21 cellular contexts compared by ENCODE assay signal in the genomic region with DNA sequence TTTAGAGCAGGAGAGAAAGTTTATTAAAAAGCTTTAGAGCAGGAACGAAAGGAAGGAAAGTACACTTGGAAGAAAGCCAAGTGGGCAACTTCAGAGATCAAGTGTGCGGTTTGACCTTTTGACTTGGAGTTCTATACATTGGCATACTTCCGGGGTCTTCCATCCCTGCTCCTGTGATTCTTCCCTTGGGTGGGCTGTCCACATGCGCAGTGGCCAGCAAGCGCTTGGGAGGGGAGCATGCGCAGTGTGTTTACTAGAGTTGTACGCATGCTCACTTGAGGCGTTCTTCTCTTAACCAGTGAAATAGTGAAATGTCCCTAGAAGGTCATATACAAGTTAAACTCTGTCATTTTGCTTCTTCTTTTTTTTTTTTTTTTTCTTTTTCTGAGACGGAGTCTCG. TPM values are rescaled to one million over a fixed set of nuclear protein-coding genes. Genes with fewer than 3 reads are reported as not detected.
DNase-seq lines count a peak whose midpoint lies in the region; ATAC-seq and TF ChIP-seq lines count a peak whose summit lies in the region.
"Had no signal": no experiment of that assay in that cellular context is flagged by ENCODE, and none has a peak within 500 bp of the region (broad histone marks: within the 10 kb centered on the region; RNA-seq: fewer than 3 reads in every experiment).

No MANE protein-coding gene starts in this region.

- H3K27me3 ChIP-seq in MM.1S (replicated peaks; ENCODE audit: insufficient read depth, low read length): no peaks in the 10 kb centered on the region
- no peaks in the 10 kb centered on the region for H3K27me3 ChIP-seq in iPS-20b (ENCODE audit: insufficient read depth, low read length)
- H3K27me3 ChIP-seq in vagina: no peaks in the 10 kb centered on the region

- peak overlapping the region; percentile 91 for H2AFZ ChIP-seq in MM.1S (ENCODE audit: low read length)

- intact Hi-C loops in vagina (cut with DNase I): no loop called here
- intact Hi-C loops in activated T-helper 2 cell treated with anti-CD3 and anti-CD28 coated beads, Interferon-gamma antibody, Interleukin-2, Interleukin-4, amounts not matched to agents 10 μg/mL and 5 μg/mL and 100 μg/mL, durations not matched to agents 14 hours and 24 hours and 36 hours (cut with micrococcal nuclease): no loop called here

- H3K79me2 ChIP-seq in MM.1S (ENCODE audit: low read length): no peaks in the 10 kb centered on the region

- H3K4me3 Mint-ChIP-seq in WTC11: no peak overlapping the region
- H3K4me3 Mint-ChIP-seq in activated T-helper 2 cell treated with anti-CD3 and anti-CD28 coated beads, Interferon-gamma antibody, Interleukin-2, Interleukin-4, amounts not matched to agents 10 μg/mL and 5 μg/mL and 100 μg/mL, durations not matched to agents 14 hours and 24 hours and 36 hours (ENCODE audit: low read depth): no peak overlapping the region
- H3K4me3 Mint-ChIP-seq: CD4-positive, CD25-positive, alpha-beta regulatory T cell had no signal

- no peaks in the 10 kb centered on the region for H4K20me1 ChIP-seq in MM.1S (ENCODE audit: insufficient read depth, low read length)

- peak overlapping the region; percentile 85 for H3K4me2 ChIP-seq in MM.1S (ENCODE audit: low read depth, low read length)

- no peaks in the 10 kb centered on the region; the same call in 1 of the 2 replicates for H3K27me3 Mint-ChIP-seq in WTC11 (ENCODE audit: low read depth)
- H3K27me3 Mint-ChIP-seq in activated T-helper 2 cell treated with anti-CD3 and anti-CD28 coated beads, Interferon-gamma antibody, Interleukin-2, Interleukin-4, amounts not matched to agents 10 μg/mL and 5 μg/mL and 100 μg/mL, durations not matched to agents 14 hours and 24 hours and 36 hours (ENCODE audit: low read depth): peaks cover 14% of the 10 kb centered on the region

- H3K4me3 ChIP-seq in MM.1S (ENCODE audit: low read length) (peak overlapping the region; percentile 62), iPS-20b (ENCODE audit: low read length) (no peak overlapping the region), vagina (no peak overlapping the region)

- peaks cover 13% of the 10 kb centered on the region for H3K9me3 Mint-ChIP-seq in WTC11
- no peaks in the 10 kb centered on the region for H3K9me3 Mint-ChIP-seq in activated T-helper 2 cell treated with anti-CD3 and anti-CD28 coated beads, Interferon-gamma antibody, Interleukin-2, Interleukin-4, amounts not matched to agents 10 μg/mL and 5 μg/mL and 100 μg/mL, durations not matched to agents 14 hours and 24 hours and 36 hours
- H3K9me3 Mint-ChIP-seq: CD4-positive, CD25-positive, alpha-beta regulatory T cell had no signal

- ATAC-seq in WTC11: no peak
- ATAC-seq: HepG2 had no signal

- H3K9me2 ChIP-seq in MM.1S (replicated peaks; ENCODE audit: insufficient read depth, low read length): no peaks in the 10 kb centered on the region

- H3K27ac Mint-ChIP-seq in WTC11: peak overlapping the region; percentile 93
- no peak overlapping the region for H3K27ac Mint-ChIP-seq in activated T-helper 2 cell treated with anti-CD3 and anti-CD28 coated beads, Interferon-gamma antibody, Interleukin-2, Interleukin-4, amounts not matched to agents 10 μg/mL and 5 μg/mL and 100 μg/mL, durations not matched to agents 14 hours and 24 hours and 36 hours
- H3K27ac Mint-ChIP-seq: CD4-positive, CD25-positive, alpha-beta regulatory T cell had no signal

- peaks cover 12% of the 10 kb centered on the region for H3K36me3 Mint-ChIP-seq in WTC11
- H3K36me3 Mint-ChIP-seq in activated T-helper 2 cell treated with anti-CD3 and anti-CD28 coated beads, Interferon-gamma antibody, Interleukin-2, Interleukin-4, amounts not matched to agents 10 μg/mL and 5 μg/mL and 100 μg/mL, durations not matched to agents 14 hours and 24 hours and 36 hours (ENCODE audit: low read depth): no peaks in the 10 kb centered on the region

- no peak for TF ChIP-seq POLR2A in vagina (IDR thresholded peaks at IDR 0.05)

- H3K36me3 ChIP-seq in MM.1S (replicated peaks; ENCODE audit: insufficient read depth, low read length): no peaks in the 10 kb centered on the region
- no peaks in the 10 kb centered on the region for H3K36me3 ChIP-seq in iPS-20b (ENCODE audit: insufficient read depth, low read depth, low read length)
- no peaks in the 10 kb centered on the region for H3K36me3 ChIP-seq in vagina

- peaks cover 48% of the 10 kb centered on the region for H3K4me1 Mint-ChIP-seq in WTC11
- no peaks in the 10 kb centered on the region for H3K4me1 Mint-ChIP-seq in activated T-helper 2 cell treated with anti-CD3 and anti-CD28 coated beads, Interferon-gamma antibody, Interleukin-2, Interleukin-4, amounts not matched to agents 10 μg/mL and 5 μg/mL and 100 μg/mL, durations not matched to agents 14 hours and 24 hours and 36 hours (ENCODE audit: low read depth)
- H3K4me1 Mint-ChIP-seq: CD4-positive, CD25-positive, alpha-beta regulatory T cell had no signal

- POLR2A ChIA-PET in WTC11 (lab: Charles Lee): interaction anchor here (2.0 kb wide), 1 partner anchor 40 kb away, joined by 7 read pairs; no protein-coding TSS in a partner anchor

- no peak for DNase-seq in MM.1S
- DNase-seq in WTC11 (ENCODE audit: low spot score): no peak
- no peak for DNase-seq in vagina (ENCODE audit: extremely low spot score in 2 of 2)
- DNase-seq in NCI-H128 (lab: John Stamatoyannopoulos, UW; ENCODE audit: unreplicated experiment): no peak
- DNase-seq in NCI-H2029 (lab: John Stamatoyannopoulos, UW): no peak
- no peak for DNase-seq in activated T-helper 2 cell treated with anti-CD3 and anti-CD28 coated beads, Interferon-gamma antibody, Interleukin-2, Interleukin-4, amounts not matched to agents 10 μg/mL and 5 μg/mL and 100 μg/mL, durations not matched to agents 14 hours and 24 hours and 36 hours (ENCODE audit: low spot score)
- DNase-seq: CD4-positive, CD25-positive, alpha-beta regulatory T cell; DND-41; GOT3; KBM-7; NCI-H1092 treated with DMSO at 0.1 percent for 48 hours; NCI-H2081; NCI-H2171; NCI-H345; NCI-H524; NCI-H774; OCI-M1; Right ventricle myocardium superior had no signal

- H3K9me3 ChIP-seq in MM.1S (replicated peaks; ENCODE audit: insufficient read depth, low read length) (no peaks in the 10 kb centered on the region), iPS-20b (ENCODE audit: insufficient read depth, low read depth, low read length) (no peaks in the 10 kb centered on the region), vagina (no peaks in the 10 kb centered on the region)

- TF ChIP-seq CTCF in MM.1S (IDR thresholded peaks at IDR 0.05; ENCODE audit: low read length): no peak
- TF ChIP-seq CTCF in WTC11 (IDR thresholded peaks at IDR 0.05): no peak
- TF ChIP-seq CTCF in vagina (IDR thresholded peaks at IDR 0.05): no peak

- peaks cover 11% of the 10 kb centered on the region for H3F3A ChIP-seq in MM.1S (ENCODE audit: insufficient read depth, low read length)

- H3K4me1 ChIP-seq in MM.1S (ENCODE audit: low read length) (0 out of 2 replicates have a peak, but pooled peaks cover 7% of the 10 kb centered on the region), iPS-20b (ENCODE audit: insufficient read depth, low read length) (peaks cover 19% of the 10 kb centered on the region), vagina (peaks cover 16% of the 10 kb centered on the region)

- H3K27ac ChIP-seq in MM.1S (ENCODE audit: low read length) (peak overlapping the region; percentile 30; the same call in 1 of the 2 replicates), iPS-20b (ENCODE audit: low read length) (peak overlapping the region; percentile 12), vagina (no peak overlapping the region)
- H3K27ac ChIP-seq: HL-60 had no signal

- H3K9ac ChIP-seq in MM.1S (ENCODE audit: low read length) (peak overlapping the region; percentile 53; the same call in 1 of the 2 replicates), iPS-20b (ENCODE audit: low read depth, low read length) (no peak overlapping the region; the same call in 1 of the 2 replicates)

- CTCF ChIA-PET in WTC11 (lab: Charles Lee): interaction anchor here (1.0 kb wide), 1 partner anchor 44 kb away, joined by 3 read pairs; no protein-coding TSS in a partner anchor

TF ChIP-seq in WTC11, 78 proteins besides CTCF, POLR2A, EP300 and RAD21 (continues in another document):
- TF ChIP-seq IRF2 (CRISPR knock-in tag; IDR thresholded peaks at IDR 0.05; ENCODE audit: borderline replicate concordance, low read depth) (no peak), TP53 (CRISPR knock-in tag; IDR thresholded peaks at IDR 0.05) (no peak), ZNF138 (CRISPR knock-in tag; conservative IDR thresholded peaks at IDR 0.05) (no peak)
- TF ChIP-seq, protein P1, sequence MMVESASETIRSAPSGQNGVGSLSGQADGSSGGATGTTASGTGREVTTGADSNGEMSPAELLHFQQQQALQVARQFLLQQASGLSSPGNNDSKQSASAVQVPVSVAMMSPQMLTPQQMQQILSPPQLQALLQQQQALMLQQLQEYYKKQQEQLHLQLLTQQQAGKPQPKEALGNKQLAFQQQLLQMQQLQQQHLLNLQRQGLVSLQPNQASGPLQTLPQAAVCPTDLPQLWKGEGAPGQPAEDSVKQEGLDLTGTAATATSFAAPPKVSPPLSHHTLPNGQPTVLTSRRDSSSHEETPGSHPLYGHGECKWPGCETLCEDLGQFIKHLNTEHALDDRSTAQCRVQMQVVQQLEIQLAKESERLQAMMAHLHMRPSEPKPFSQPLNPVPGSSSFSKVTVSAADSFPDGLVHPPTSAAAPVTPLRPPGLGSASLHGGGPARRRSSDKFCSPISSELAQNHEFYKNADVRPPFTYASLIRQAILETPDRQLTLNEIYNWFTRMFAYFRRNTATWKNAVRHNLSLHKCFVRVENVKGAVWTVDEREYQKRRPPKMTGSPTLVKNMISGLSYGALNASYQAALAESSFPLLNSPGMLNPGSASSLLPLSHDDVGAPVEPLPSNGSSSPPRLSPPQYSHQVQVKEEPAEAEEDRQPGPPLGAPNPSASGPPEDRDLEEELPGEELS (CRISPR knock-in tag; IDR thresholded peaks at IDR 0.05): no peak

RNA-seq across cellular contexts. Expression of gene ZNF532, which starts 56.9 kb away (rescaled TPM):
- total RNA-seq in WTC11 (2021): 171 to 185 TPM (median 181 TPM) in 3 replicates
- 77.1 TPM for total RNA-seq in vagina
- total RNA-seq in activated T-helper 2 cell treated with anti-CD3 and anti-CD28 coated beads, Interferon-gamma antibody, Interleukin-2, Interleukin-4, amounts not matched to agents 10 μg/mL and 5 μg/mL and 100 μg/mL, durations not matched to agents 14 hours and 24 hours and 36 hours: 3.7 and 4.3 TPM in 2 replicates
- total RNA-seq: HepG2 had no signal

Comparison
In these comparisons a context has a peak if more than half of its experiments do, and no peak if none do; other contexts are left out.
1. RNA of gene ZNF532, which starts 56.9 kb away (total RNA-seq): 171 to 185 TPM in WTC11 and 77.1 TPM in vagina (single experiment); 3.7 to 4.3 TPM in activated T-helper 2 cell treated with anti-CD3 and anti-CD28 coated beads, Interferon-gamma antibody, Interleukin-2, Interleukin-4, amounts not matched to agents 10 μg/mL and 5 μg/mL and 100 μg/mL, durations not matched to agents 14 hours and 24 hours and 36 hours; every median in the first group is over 10 times any median in the second.